28 cellular contexts compared by ENCODE assay signal in genomic region chr2:168801456-168801855, GRCh38. TPM values are rescaled to one million over a fixed set of nuclear protein-coding genes. Genes with fewer than 3 reads are reported as not detected.
DNase-seq lines count a peak whose midpoint lies in the region; TF ChIP-seq lines count a peak whose summit lies in the region.
"Had no signal": no experiment of that assay in that cellular context is flagged by ENCODE, and none has a peak within 500 bp of the region (broad histone marks: within the 10 kb centered on the region; RNA-seq: fewer than 3 reads in every experiment).

No MANE protein-coding gene starts in this region.

- TF ChIP-seq POLR2A in stomach (IDR thresholded peaks at IDR 0.05): no peak

- H3K4me3 ChIP-seq in iPS-20b (ENCODE audit: low read length): 0 out of 2 replicates have a peak overlapping the region, but pooled peaks have one; percentile 18
- no peak overlapping the region for H3K4me3 ChIP-seq in stomach
- H3K4me3 ChIP-seq: GM12878 had no signal

- TF ChIP-seq CTCF in Calu3 (IDR thresholded peaks at IDR 0.05; ENCODE audit: unreplicated experiment): no peak
- no peak for TF ChIP-seq CTCF in stomach (IDR thresholded peaks at IDR 0.05)

- H3K27ac ChIP-seq in iPS-20b (ENCODE audit: low read length) (no peak overlapping the region), stomach (peak overlapping the region; percentile 75 to 90 (median 80))
- H3K27ac ChIP-seq: foreskin keratinocyte, tibial artery had no signal

- H3K27me3 ChIP-seq in iPS-20b (ENCODE audit: insufficient read depth, low read length): no peaks in the 10 kb centered on the region
- no peaks in the 10 kb centered on the region for H3K27me3 ChIP-seq in stomach
- H3K27me3 ChIP-seq: foreskin keratinocyte, tibial artery had no signal

- H3K27me3 Mint-ChIP-seq in Calu3 (ENCODE audit: unreplicated experiment): no peaks in the 10 kb centered on the region
- H3K27me3 Mint-ChIP-seq in activated CD4-positive, alpha-beta T cell treated with anti-CD3 and anti-CD28 coated beads, Interleukin-2, amount 10 ng/mL, durations not matched to agents 24 days and 14 days: peaks cover 3% of the 10 kb centered on the region
- H3K27me3 Mint-ChIP-seq: naive B cell; stimulated activated naive B cell treated with anti-CD40 and anti-IgM and Interleukin-4, amounts not matched to agents 10 μg/mL and 1 μg/mL and 100 μg/mL, for 72 hours had no signal

- no peak overlapping the region for H3K4me3 Mint-ChIP-seq in Calu3 (ENCODE audit: low read depth, unreplicated experiment)
- no peak overlapping the region for H3K4me3 Mint-ChIP-seq in activated CD4-positive, alpha-beta T cell treated with anti-CD3 and anti-CD28 coated beads, Interleukin-2, amount 10 ng/mL, durations not matched to agents 24 days and 14 days
- H3K4me3 Mint-ChIP-seq: naive B cell; stimulated activated naive B cell treated with anti-CD40 and anti-IgM and Interleukin-4, amounts not matched to agents 10 μg/mL and 1 μg/mL and 100 μg/mL, for 72 hours had no signal

- DNase-seq in DMS79 treated with DMSO at 0.1 percent for 48 hours (lab: John Stamatoyannopoulos, UW) (peak; percentile 14), DMS79 (lab: John Stamatoyannopoulos, UW) (no peak), Calu3 (no peak), stomach (no peak), KG1 (lab: John Stamatoyannopoulos, UW) (no peak), cerebellar nuclear complex (lab: John Stamatoyannopoulos, UW) (no peak)
- no peak for DNase-seq in activated CD4-positive, alpha-beta T cell treated with anti-CD3 and anti-CD28 coated beads, Interleukin-2, amount 10 ng/mL, durations not matched to agents 24 days and 14 days
- DNase-seq: activated CD4-positive, CD25-positive, alpha-beta regulatory T cell treated with anti-CD3 and anti-CD28 coated beads, Interleukin-2, amount 50 U/mL, for 72 hours; activated CD8-positive, alpha-beta T cell treated with anti-CD3 and anti-CD28 coated beads, Interleukin-2, amount 10 ng/mL, durations not matched to agents 7 days and 5 days; activated effector memory CD4-positive, alpha-beta T cell treated with Interleukin-2 at 50 U/mL for 16 hours; activated T-cell treated with anti-CD3 and anti-CD28 coated beads for 4 hours; effector memory CD4-positive, alpha-beta T cell; foreskin keratinocyte; H7; Karpas-422; MV-4-11; naive B cell; NCI-H146; NCI-H526 treated with DMSO at 0.1 percent for 48 hours; nucleus accumbens; stimulated activated CD4-positive, alpha-beta T cell treated with anti-CD3 and anti-CD28 coated beads, Interleukin-4, amount 100 ng/mL, for 24 hours; stimulated activated naive B cell treated with anti-CD40 and anti-IgM and Interleukin-4, amounts not matched to agents 10 μg/mL and 1 μg/mL and 100 μg/mL, for 72 hours; tibial artery had no signal

- peaks cover 49% of the 10 kb centered on the region for H3K4me1 Mint-ChIP-seq in Calu3 (ENCODE audit: low read depth, unreplicated experiment)
- H3K4me1 Mint-ChIP-seq in activated CD4-positive, alpha-beta T cell treated with anti-CD3 and anti-CD28 coated beads, Interleukin-2, amount 10 ng/mL, durations not matched to agents 24 days and 14 days: peaks cover 18% of the 10 kb centered on the region
- H3K4me1 Mint-ChIP-seq: naive B cell; stimulated activated naive B cell treated with anti-CD40 and anti-IgM and Interleukin-4, amounts not matched to agents 10 μg/mL and 1 μg/mL and 100 μg/mL, for 72 hours had no signal

- no peak for TF ChIP-seq EP300 in stomach (IDR thresholded peaks at IDR 0.05)

- BruUV-seq in Calu3 (replicated peaks; lab: Mats Ljungman, UMichigan): no TSS peak

- peak overlapping the region; percentile 65 for H3K27ac Mint-ChIP-seq in Calu3 (ENCODE audit: unreplicated experiment)
- no peak overlapping the region for H3K27ac Mint-ChIP-seq in activated CD4-positive, alpha-beta T cell treated with anti-CD3 and anti-CD28 coated beads, Interleukin-2, amount 10 ng/mL, durations not matched to agents 24 days and 14 days
- H3K27ac Mint-ChIP-seq: activated CD8-positive, alpha-beta T cell treated with anti-CD3 and anti-CD28 coated beads, Interleukin-2, amount 10 ng/mL, durations not matched to agents 7 days and 5 days; naive B cell; stimulated activated naive B cell treated with anti-CD40 and anti-IgM and Interleukin-4, amounts not matched to agents 10 μg/mL and 1 μg/mL and 100 μg/mL, for 72 hours had no signal

- no peaks in the 10 kb centered on the region for H3K36me3 ChIP-seq in iPS-20b (ENCODE audit: insufficient read depth, low read depth, low read length)
- H3K36me3 ChIP-seq in stomach: no peaks in the 10 kb centered on the region
- H3K36me3 ChIP-seq: tibial artery had no signal

- intact Hi-C loops in Calu3 (cut with micrococcal nuclease; ENCODE audit: unreplicated experiment): no loop called here
- intact Hi-C loops in stomach (cut with DNase I; ENCODE audit: low total_unique reads): no loop called here
- intact Hi-C loops in activated CD4-positive, alpha-beta T cell treated with anti-CD3 and anti-CD28 coated beads, Interleukin-2, amount 10 ng/mL, durations not matched to agents 24 days and 14 days (cut with micrococcal nuclease): no loop called here

- H3K9ac ChIP-seq in iPS-20b (ENCODE audit: low read depth, low read length): no peak overlapping the region

- H3K36me3 Mint-ChIP-seq in Calu3 (ENCODE audit: insufficient read depth, unreplicated experiment): peaks cover 11% of the 10 kb centered on the region
- no peaks in the 10 kb centered on the region for H3K36me3 Mint-ChIP-seq in activated CD4-positive, alpha-beta T cell treated with anti-CD3 and anti-CD28 coated beads, Interleukin-2, amount 10 ng/mL, durations not matched to agents 24 days and 14 days (ENCODE audit: low read depth)
- H3K36me3 Mint-ChIP-seq: naive B cell; stimulated activated naive B cell treated with anti-CD40 and anti-IgM and Interleukin-4, amounts not matched to agents 10 μg/mL and 1 μg/mL and 100 μg/mL, for 72 hours had no signal

- H3K9me3 Mint-ChIP-seq in Calu3 (ENCODE audit: low read depth, unreplicated experiment): no peaks in the 10 kb centered on the region
- H3K9me3 Mint-ChIP-seq in activated CD4-positive, alpha-beta T cell treated with anti-CD3 and anti-CD28 coated beads, Interleukin-2, amount 10 ng/mL, durations not matched to agents 24 days and 14 days: no peaks in the 10 kb centered on the region
- H3K9me3 Mint-ChIP-seq: naive B cell; stimulated activated naive B cell treated with anti-CD40 and anti-IgM and Interleukin-4, amounts not matched to agents 10 μg/mL and 1 μg/mL and 100 μg/mL, for 72 hours had no signal

- 43 to 50% (median 48%) methylated on average over 2 of the region's 2 CpGs for WGBS in stomach, 5 donors

- CTCF ChIA-PET in Calu3 (lab: Charles Lee): no interaction called here

- H3K9me3 ChIP-seq in iPS-20b (ENCODE audit: insufficient read depth, low read depth, low read length): no peaks in the 10 kb centered on the region
- H3K9me3 ChIP-seq in stomach: no peaks in the 10 kb centered on the region
- H3K9me3 ChIP-seq: tibial artery had no signal

- peaks cover 25% of the 10 kb centered on the region for H3K4me1 ChIP-seq in iPS-20b (ENCODE audit: insufficient read depth, low read length)
- H3K4me1 ChIP-seq in stomach: peaks cover 0 to 22% (median 10%) of the 10 kb centered on the region in 4 donors
- H3K4me1 ChIP-seq: foreskin keratinocyte, tibial artery had no signal

RNA-seq across cellular contexts. Expression of gene NOSTRIN, which starts 1.0 kb away (rescaled TPM):
- total RNA-seq in Calu3 (2022) (12.5 and 18.4 TPM in 2 replicates), stomach (10 to 100 TPM; 20.9 to 71.2 (median 50.8) TPM)
- polyA plus RNA-seq in stomach: 100 to 1,000 TPM in 1 of 3 donors, 10 to 100 TPM in 2; 13.3 to 117 (median 48.1) TPM
- not detected in 2 replicates for total RNA-seq in activated CD4-positive, alpha-beta T cell treated with anti-CD3 and anti-CD28 coated beads, Interleukin-2, amount 10 ng/mL, durations not matched to agents 24 days and 14 days
- total RNA-seq: activated CD8-positive, alpha-beta T cell treated with anti-CD3 and anti-CD28 coated beads, Interleukin-2, amount 10 ng/mL, durations not matched to agents 7 days and 5 days; foreskin keratinocyte; H7; RPMI7951; T-helper 1 cell treated with Interleukin-12 subunit alpha and Interleukin-12 subunit beta and Interleukin-4 antibody, amounts not matched to agents 30 ng/mL and 1 ng/mL, for 36 hours had no signal
- polyA plus RNA-seq: foreskin keratinocyte, keratinocyte had no signal

Comparison
In these comparisons a context has a peak if more than half of its experiments do, and no peak if none do; other contexts are left out.
1. RNA of gene NOSTRIN, which starts 1.0 kb away (total RNA-seq): 20.9 to 71.2 TPM in stomach and 12.5 to 18.4 TPM in Calu3; not detected in activated CD4-positive, alpha-beta T cell treated with anti-CD3 and anti-CD28 coated beads, Interleukin-2, amount 10 ng/mL, durations not matched to agents 24 days and 14 days; every median in the first group is over 10 times any median in the second.